ENCODE assay signal across 23 cellular contexts in the genomic region with DNA sequence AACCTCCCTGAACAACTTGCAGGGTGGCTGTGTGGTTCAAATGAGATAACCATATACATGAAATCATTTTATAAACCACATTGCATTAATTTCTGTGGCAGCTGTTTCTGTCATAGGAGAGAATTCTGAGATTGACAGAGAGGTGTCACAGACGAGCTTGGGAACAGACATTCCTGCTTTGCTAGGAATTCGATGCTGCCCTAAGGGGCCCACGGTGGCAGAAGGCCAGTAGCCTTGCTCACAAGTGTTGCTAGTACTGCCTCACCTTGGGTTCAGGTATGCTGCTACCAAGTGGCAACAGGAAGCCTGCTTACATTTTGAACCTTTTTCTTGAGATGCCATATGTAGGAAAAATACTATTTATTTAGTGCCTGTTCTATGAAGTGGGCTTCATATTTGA. TPM values are rescaled to one million over a fixed set of nuclear protein-coding genes. Genes with fewer than 3 reads are reported as not detected.
"Had no signal": no experiment of that assay in that cellular context is flagged by ENCODE, and none has a peak within 500 bp of the region (broad histone marks: within the 10 kb centered on the region; RNA-seq: fewer than 3 reads in every experiment).

No MANE protein-coding gene starts in this region.

- H3K36me3 ChIP-seq: SJSA1 had no signal

- DNase-seq: KBM-7, MV-4-11, NCI-H1048, NCI-H1105, NCI-H1417, NCI-H146, NCI-H1694 treated with DMSO at 0.1 percent for 48 hours, NCI-H1930, NCI-H2081, NCI-H2107, NCI-H345, NCI-H446 treated with DMSO at 0.1 percent for 48 hours, NCI-H510A treated with DMSO at 0.1 percent for 48 hours, NCI-H526, NCI-H82, Right ventricle myocardium superior, RPMI8226, SIG-M5 had no signal

- H3K4me1 ChIP-seq: SJSA1 had no signal

- H3K27ac ChIP-seq: SJSA1, SK-N-MC had no signal

- H3K4me3 ChIP-seq: SJSA1, SK-N-MC had no signal

- H3K9me3 ChIP-seq: SJSA1 had no signal

RNA-seq across cellular contexts. Expression of a gene that starts 13.4 kb away (rescaled TPM):
- total RNA-seq: HT-29, LHCN-M2, MCF 10A, Right ventricle myocardium superior, SJSA1 had no signal

RNA-seq across cellular contexts. Expression of a gene that starts 54.6 kb away (rescaled TPM):
- total RNA-seq: HT-29, LHCN-M2, MCF 10A, Right ventricle myocardium superior, SJSA1 had no signal
